Comparison of ENCODE assay signal across 29 cellular contexts in the genomic region with DNA sequence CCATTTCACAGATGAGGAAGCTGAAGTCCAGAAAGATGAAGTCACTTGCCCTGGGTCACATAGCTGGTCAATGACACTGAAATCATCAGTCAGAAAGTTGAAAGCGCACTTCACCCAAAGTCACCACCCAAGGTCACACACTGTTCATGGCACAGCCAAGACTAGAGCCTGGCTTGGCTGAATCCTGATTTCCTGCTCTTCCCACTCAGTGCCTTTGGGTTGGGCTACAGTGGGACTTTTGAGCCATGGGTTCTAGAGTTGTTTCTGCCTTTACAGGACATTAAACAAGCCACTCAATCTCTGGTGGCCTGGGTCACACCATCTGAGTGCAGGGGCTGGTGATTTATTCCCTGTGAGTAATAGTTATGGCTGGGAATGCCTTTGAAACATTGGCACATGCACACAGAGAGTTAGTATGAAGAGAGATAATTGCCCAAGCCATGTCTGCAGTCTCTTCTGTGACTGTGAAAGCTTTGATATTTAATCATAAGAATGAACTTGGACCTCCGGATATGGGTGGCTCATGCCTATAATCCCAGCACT. TPM values are rescaled to one million over a fixed set of nuclear protein-coding genes. Genes with fewer than 3 reads are reported as not detected.
"Had no signal": no experiment of that assay in that cellular context is flagged by ENCODE, and none has a peak within 500 bp of the region (broad histone marks: within the 10 kb centered on the region; RNA-seq: fewer than 3 reads in every experiment).

No MANE protein-coding gene starts in this region.

- H3K36me3 ChIP-seq: esophagus muscularis mucosa, heart left ventricle, right lobe of liver, stomach, uterus, WERI-Rb-1 had no signal

- H3K4me3 ChIP-seq: esophagus muscularis mucosa, heart left ventricle, lung, right lobe of liver, stomach, uterus had no signal

- ATAC-seq: activated CD8-positive, alpha-beta T cell treated with anti-CD3 and anti-CD28 coated beads, Interleukin-2, amount 10 ng/mL, durations not matched to agents 7 days and 5 days; heart left ventricle; left colon; naive thymus-derived CD8-positive, alpha-beta T cell; stimulated activated memory B cell treated with anti-CD40 and anti-IgM and Interleukin-4, amounts not matched to agents 10 μg/mL and 1 μg/mL and 100 μg/mL, for 72 hours; T-cell had no signal

- H3K36me3 Mint-ChIP-seq: activated naive CD4-positive, alpha-beta T cell treated with anti-CD3 and anti-CD28 coated beads, Interleukin-2, amount 50 U/mL, for 24 hours; brain; mesothelial cell of epicardium; naive thymus-derived CD8-positive, alpha-beta T cell; stimulated activated memory B cell treated with anti-CD40 and anti-IgM and Interleukin-4, amounts not matched to agents 10 μg/mL and 1 μg/mL and 100 μg/mL, for 72 hours; T-cell had no signal

- H3K79me2 ChIP-seq: parathyroid adenoma had no signal

- H3K4me1 Mint-ChIP-seq: activated naive CD4-positive, alpha-beta T cell treated with anti-CD3 and anti-CD28 coated beads, Interleukin-2, amount 50 U/mL, for 24 hours; naive thymus-derived CD8-positive, alpha-beta T cell; stimulated activated memory B cell treated with anti-CD40 and anti-IgM and Interleukin-4, amounts not matched to agents 10 μg/mL and 1 μg/mL and 100 μg/mL, for 72 hours; T-cell had no signal

- H3K9me3 ChIP-seq: esophagus muscularis mucosa, heart left ventricle, right lobe of liver, stomach, uterus had no signal

- H3K27me3 ChIP-seq: esophagus muscularis mucosa, right lobe of liver, uterus had no signal

- H3K4me3 Mint-ChIP-seq: activated CD8-positive, alpha-beta T cell treated with anti-CD3 and anti-CD28 coated beads, Interleukin-2, amount 10 ng/mL, durations not matched to agents 7 days and 5 days; activated naive CD4-positive, alpha-beta T cell treated with anti-CD3 and anti-CD28 coated beads, Interleukin-2, amount 50 U/mL, for 24 hours; activated T-helper 1 cell treated with anti-CD3 and anti-CD28 coated beads, Interleukin-12 subunit alpha, Interleukin-12 subunit beta, Interleukin-2, Interleukin-4 antibody, amounts not matched to agents 30 ng/mL and 10 ng/mL and 1 ng/mL, durations not matched to agents 14 hours and 24 hours and 36 hours; brain; dendritic cell treated with granulocyte-macrophage colony-stimulating factor and Interleukin-4, amounts not matched to agents 40 ng/mL and 50 ng/mL, for 4 days; mesothelial cell of epicardium; naive thymus-derived CD8-positive, alpha-beta T cell; stimulated activated memory B cell treated with anti-CD40 and anti-IgM and Interleukin-4, amounts not matched to agents 10 μg/mL and 1 μg/mL and 100 μg/mL, for 72 hours; T-cell; T-helper 2 cell treated with Interferon-gamma antibody and Interleukin-4, amounts not matched to agents 5 μg/mL and 100 μg/mL, for 36 hours had no signal

- H3K9ac ChIP-seq: parathyroid adenoma had no signal

- H3K27ac ChIP-seq: esophagus muscularis mucosa, heart left ventricle, parathyroid adenoma, right lobe of liver, stomach, uterus, WERI-Rb-1 had no signal

- H2AFZ ChIP-seq: parathyroid adenoma had no signal

- H3K27ac Mint-ChIP-seq: activated CD8-positive, alpha-beta T cell treated with anti-CD3 and anti-CD28 coated beads, Interleukin-2, amount 10 ng/mL, durations not matched to agents 7 days and 5 days; activated naive CD4-positive, alpha-beta T cell treated with anti-CD3 and anti-CD28 coated beads, Interleukin-2, amount 50 U/mL, for 24 hours; activated T-helper 1 cell treated with anti-CD3 and anti-CD28 coated beads, Interleukin-12 subunit alpha, Interleukin-12 subunit beta, Interleukin-2, Interleukin-4 antibody, amounts not matched to agents 30 ng/mL and 10 ng/mL and 1 ng/mL, durations not matched to agents 14 hours and 24 hours and 36 hours; dendritic cell treated with granulocyte-macrophage colony-stimulating factor and Interleukin-4, amounts not matched to agents 40 ng/mL and 50 ng/mL, for 4 days; mesothelial cell of epicardium; stimulated activated memory B cell treated with anti-CD40 and anti-IgM and Interleukin-4, amounts not matched to agents 10 μg/mL and 1 μg/mL and 100 μg/mL, for 72 hours; T-cell; T-helper 2 cell treated with Interferon-gamma antibody and Interleukin-4, amounts not matched to agents 5 μg/mL and 100 μg/mL, for 36 hours had no signal

- H3K27me3 Mint-ChIP-seq: brain had no signal

- DNase-seq: activated CD4-positive, alpha-beta T cell treated with anti-CD3 and anti-CD28 coated beads, Interleukin-2, amount 50 U/mL, for 1 hour; activated CD4-positive, CD25-positive, alpha-beta regulatory T cell treated with anti-CD3 and anti-CD28 coated beads, Interleukin-2, amount 50 U/mL, for 72 hours; activated CD8-positive, alpha-beta T cell treated with anti-CD3 and anti-CD28 coated beads, Interleukin-2, amount 10 ng/mL, durations not matched to agents 7 days and 5 days; activated gamma-delta T cell; aorta; caudate nucleus; effector CD4-positive, alpha-beta T cell; heart left ventricle; islet precursor cell; left colon; naive thymus-derived CD8-positive, alpha-beta T cell; right lobe of liver; small intestine; stimulated activated CD4-positive, alpha-beta T cell treated with anti-CD3 and anti-CD28 coated beads, Interleukin-15, amount 100 ng/mL, for 24 hours; stomach; T-cell; trophoblast cell; uterus; WERI-Rb-1 had no signal

- H3K9me3 Mint-ChIP-seq: activated naive CD4-positive, alpha-beta T cell treated with anti-CD3 and anti-CD28 coated beads, Interleukin-2, amount 50 U/mL, for 24 hours; activated T-helper 1 cell treated with anti-CD3 and anti-CD28 coated beads, Interleukin-12 subunit alpha, Interleukin-12 subunit beta, Interleukin-2, Interleukin-4 antibody, amounts not matched to agents 30 ng/mL and 10 ng/mL and 1 ng/mL, durations not matched to agents 14 hours and 24 hours and 36 hours; brain; dendritic cell treated with granulocyte-macrophage colony-stimulating factor and Interleukin-4, amounts not matched to agents 40 ng/mL and 50 ng/mL, for 4 days; mesothelial cell of epicardium; naive thymus-derived CD8-positive, alpha-beta T cell; stimulated activated memory B cell treated with anti-CD40 and anti-IgM and Interleukin-4, amounts not matched to agents 10 μg/mL and 1 μg/mL and 100 μg/mL, for 72 hours; T-cell; T-helper 2 cell treated with Interferon-gamma antibody and Interleukin-4, amounts not matched to agents 5 μg/mL and 100 μg/mL, for 36 hours had no signal

RNA-seq across cellular contexts. Expression of gene ARHGEF10L, which starts 15.9 kb away (rescaled TPM):
- total RNA-seq: activated CD8-positive, alpha-beta T cell treated with anti-CD3 and anti-CD28 coated beads, Interleukin-2, amount 10 ng/mL, durations not matched to agents 7 days and 5 days; activated T-helper 1 cell treated with anti-CD3 and anti-CD28 coated beads, Interleukin-12 subunit alpha, Interleukin-12 subunit beta, Interleukin-2, Interleukin-4 antibody, amounts not matched to agents 30 ng/mL and 10 ng/mL and 1 ng/mL, durations not matched to agents 14 hours and 24 hours and 36 hours had no signal
- polyA plus RNA-seq: naive thymus-derived CD8-positive, alpha-beta T cell had no signal
